21 cellular contexts compared by ENCODE assay signal in the genomic region with DNA sequence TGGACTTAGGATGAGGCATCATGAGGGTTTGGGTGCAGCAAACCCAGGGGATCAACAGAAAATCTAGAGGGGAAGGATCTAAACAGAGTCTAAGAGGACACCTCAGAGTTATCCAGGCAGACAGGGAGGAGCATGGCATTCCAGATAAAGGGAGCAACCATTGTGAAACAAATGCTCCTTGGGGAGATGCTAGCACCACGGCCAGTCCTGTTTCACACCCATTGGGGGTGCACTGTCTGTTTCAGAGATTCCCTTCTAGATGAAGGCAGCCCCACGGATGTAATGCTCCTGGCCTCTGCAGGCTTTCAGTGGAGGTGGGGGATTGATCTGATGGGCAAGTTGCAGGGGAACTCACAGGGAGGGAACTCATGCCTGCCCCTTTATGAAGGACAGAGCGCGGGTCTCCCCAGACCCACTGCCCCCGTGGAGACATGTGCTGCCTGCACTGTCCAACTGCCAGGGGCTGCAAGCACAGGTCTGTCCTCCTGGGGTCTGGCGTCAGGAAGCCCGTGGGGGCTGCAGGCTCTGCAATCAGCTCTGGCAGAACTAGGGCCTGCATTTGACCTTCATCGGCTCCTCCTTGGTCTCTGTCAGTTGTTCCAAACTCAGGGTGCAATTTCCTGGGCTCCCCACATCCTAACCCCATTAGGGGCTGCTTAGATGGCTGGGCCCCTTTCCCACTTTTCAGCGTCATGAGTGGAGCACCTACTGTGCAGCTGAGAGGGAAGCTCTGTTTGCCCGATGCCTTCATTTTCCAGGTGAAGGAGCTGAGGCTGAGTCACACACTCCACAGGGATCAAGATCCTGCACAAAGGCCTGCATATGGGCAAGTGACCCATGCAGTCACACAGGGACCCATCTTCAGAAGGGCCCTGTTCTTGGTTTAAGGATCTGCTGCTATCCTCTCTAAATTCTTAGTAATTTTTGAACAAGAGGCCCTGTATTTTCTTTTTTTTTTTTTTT.
DNase-seq lines count a peak whose midpoint lies in the region; ATAC-seq and TF ChIP-seq lines count a peak whose summit lies in the region.
"Had no signal": no experiment of that assay in that cellular context is flagged by ENCODE, and none has a peak within 500 bp of the region (broad histone marks: within the 10 kb centered on the region; RNA-seq: fewer than 3 reads in every experiment).

No MANE protein-coding gene starts in this region.

- no peaks in the 10 kb centered on the region for H3K36me3 Mint-ChIP-seq in CD4-positive, CD25-positive, alpha-beta regulatory T cell
- peaks cover 2% of the 10 kb centered on the region for H3K36me3 Mint-ChIP-seq in central memory CD8-positive, alpha-beta T cell (ENCODE audit: insufficient read depth)

- no peaks in the 10 kb centered on the region for H3K27me3 ChIP-seq in CD4-positive, CD25-positive, alpha-beta regulatory T cell (ENCODE audit: control insufficient read depth, insufficient read depth, low read length)
- peaks cover 0 to 5% of the 10 kb centered on the region in 2 experiments for H3K27me3 ChIP-seq in mesenchymal stem cell (ENCODE audit: control insufficient read depth in 1 of 2, insufficient read depth in 1 of 2, low read length in 2 of 2)
- H3K27me3 ChIP-seq in psoas muscle (ENCODE audit: insufficient read depth in 3 of 3, low read length in 2 of 3), result peaks cover 0 to 4% (median 0%) of the 10 kb centered on the region in 3 donors
- H3K27me3 ChIP-seq: BLaER1 treated with 17β-estradiol and CSF1 and Interleukin-3, amounts not matched to agents 10 nM and 100 nM; cardiac muscle cell; MG63; upper lobe of right lung had no signal

- 87% methylated on average over 10 of the region's 10 CpGs for WGBS in mesenchymal stem cell
- WGBS in psoas muscle, 3 donors, result 81 to 87% (median 86%) methylated on average over 10 of the region's 10 CpGs

- no peak overlapping the region for H2BK15ac ChIP-seq in mesenchymal stem cell (ENCODE audit: low read depth, poor library complexity, severe bottlenecking)

- no peak overlapping the region for H3K27ac ChIP-seq in CD4-positive, CD25-positive, alpha-beta regulatory T cell (ENCODE audit: insufficient read depth, low read length, poor library complexity, severe bottlenecking)
- H3K27ac ChIP-seq in mesenchymal stem cell (ENCODE audit: low read length, poor library complexity, severe bottlenecking) (peak overlapping the region; percentile 42), psoas muscle (no peak overlapping the region)
- H3K27ac ChIP-seq: upper lobe of right lung had no signal

- H3K23ac ChIP-seq in mesenchymal stem cell (ENCODE audit: low read length in 2 of 2), result no peak overlapping the region

- H3K14ac ChIP-seq in mesenchymal stem cell (ENCODE audit: low read length in 2 of 2), result no peak overlapping the region

- H2BK5ac ChIP-seq in mesenchymal stem cell (ENCODE audit: low read depth, low read length, poor library complexity, severe bottlenecking), result no peak overlapping the region

- H3K9me3 ChIP-seq in CD4-positive, CD25-positive, alpha-beta regulatory T cell (ENCODE audit: control insufficient read depth in 2 of 2, low read length in 2 of 2), result no peaks in the 10 kb centered on the region
- H3K9me3 ChIP-seq in mesenchymal stem cell (ENCODE audit: control insufficient read depth, low read length) (no peaks in the 10 kb centered on the region), psoas muscle (no peaks in the 10 kb centered on the region)
- H3K9me3 ChIP-seq: MG63, upper lobe of right lung had no signal

- H4K91ac ChIP-seq in mesenchymal stem cell (ENCODE audit: low read length), result no peak overlapping the region

- TF ChIP-seq CTCF in psoas muscle (IDR thresholded peaks at IDR 0.05), result no peak

- no peak overlapping the region for H2BK120ac ChIP-seq in mesenchymal stem cell (ENCODE audit: low read depth, low read length)

- no peak overlapping the region for H3K18ac ChIP-seq in mesenchymal stem cell (ENCODE audit: low read depth in 1 of 2, low read length in 2 of 2)

- H4K8ac ChIP-seq in mesenchymal stem cell (ENCODE audit: low read length), result no peak overlapping the region

- H3K36me3 ChIP-seq in CD4-positive, CD25-positive, alpha-beta regulatory T cell (ENCODE audit: control insufficient read depth, insufficient read depth, low read length), result no peaks in the 10 kb centered on the region
- H3K36me3 ChIP-seq in mesenchymal stem cell (ENCODE audit: control insufficient read depth in 1 of 2, insufficient read depth in 2 of 2, low read depth in 1 of 2, low read length in 2 of 2) (no peaks in the 10 kb centered on the region), psoas muscle (ENCODE audit: insufficient read depth in 1 of 2, low read depth in 1 of 2) (no peaks in the 10 kb centered on the region)
- H3K36me3 ChIP-seq: BLaER1 treated with 17β-estradiol and CSF1 and Interleukin-3, amounts not matched to agents 10 nM and 100 nM; cardiac muscle cell; MG63; upper lobe of right lung had no signal

- intact Hi-C loops in psoas muscle (cut with DNase I), result no loop called here

- DNase-seq in CD4-positive, CD25-positive, alpha-beta regulatory T cell, result no peak
- DNase-seq in HK-2 (ENCODE audit: unreplicated experiment) (peak; percentile 23), mesenchymal stem cell (no peak), NAMALWA (ENCODE audit: low spot score) (no peak), T-helper 1 cell (no peak), psoas muscle (no peak)
- DNase-seq in central memory CD8-positive, alpha-beta T cell (ENCODE audit: low spot score in 2 of 2), result no peak
- no peak for DNase-seq in activated CD8-positive, alpha-beta memory T cell treated with anti-CD3 and anti-CD28 coated beads, Interleukin-2, amount 50 U/mL, for 4 hours
- DNase-seq: activated CD4-positive, CD25-positive, alpha-beta regulatory T cell treated with anti-CD3 and anti-CD28 coated beads, Interleukin-2, amount 50 U/mL, for 72 hours; activated CD8-positive, alpha-beta memory T cell treated with anti-CD3 and anti-CD28 coated beads for 24 hours; activated naive CD4-positive, alpha-beta T cell treated with Interleukin-2 at 50 U/mL for 16 hours; activated T-cell treated with anti-CD3 and anti-CD28 coated beads, Interleukin-2, amount 50 U/mL, for 48 hours; GOT3; MG63; NCI-H1436; NCI-H2107; NCI-H524; nucleus accumbens; upper lobe of right lung had no signal

- no peak overlapping the region for H3K9ac ChIP-seq in mesenchymal stem cell (ENCODE audit: low read length)

- H3K4me3 ChIP-seq in CD4-positive, CD25-positive, alpha-beta regulatory T cell (ENCODE audit: low read depth, low read length), result no peak overlapping the region
- H3K4me3 ChIP-seq in mesenchymal stem cell (ENCODE audit: insufficient read depth in 1 of 2, low read depth in 1 of 2, low read length in 2 of 2) (no peak overlapping the region), psoas muscle (no peak overlapping the region)
- H3K4me3 ChIP-seq: BLaER1 treated with 17β-estradiol and CSF1 and Interleukin-3, amounts not matched to agents 10 nM and 100 nM; cardiac muscle cell; MG63; upper lobe of right lung had no signal

- no peak overlapping the region for H2AK5ac ChIP-seq in mesenchymal stem cell (ENCODE audit: low read length, severe bottlenecking)

- no peak overlapping the region for H3K4ac ChIP-seq in mesenchymal stem cell (ENCODE audit: low read depth in 1 of 2, low read length in 2 of 2)

- peaks cover 0 to 1% (median 0%) of the 10 kb centered on the region in 7 donors for H3K9me3 Mint-ChIP-seq in CD4-positive, CD25-positive, alpha-beta regulatory T cell
- no peaks in the 10 kb centered on the region for H3K9me3 Mint-ChIP-seq in central memory CD8-positive, alpha-beta T cell

- H2BK12ac ChIP-seq in mesenchymal stem cell (ENCODE audit: low read length in 2 of 2), result peak overlapping the region in 1 of 2 experiments; percentile 70

- no peaks in the 10 kb centered on the region for H3K4me1 ChIP-seq in CD4-positive, CD25-positive, alpha-beta regulatory T cell (ENCODE audit: control insufficient read depth, insufficient read depth, low read length, poor library complexity, severe bottlenecking)
- H3K4me1 ChIP-seq in mesenchymal stem cell (ENCODE audit: control insufficient read depth, insufficient read depth, low read depth, low read length) (peaks cover 15% of the 10 kb centered on the region), psoas muscle (no peaks in the 10 kb centered on the region)

- H3K4me2 ChIP-seq in mesenchymal stem cell (ENCODE audit: low read length, poor library complexity, severe bottlenecking), result no peak overlapping the region

- peaks cover 0 to 25% (median 13%) of the 10 kb centered on the region in 4 donors for H3K4me1 Mint-ChIP-seq in CD4-positive, CD25-positive, alpha-beta regulatory T cell
- H3K4me1 Mint-ChIP-seq in central memory CD8-positive, alpha-beta T cell, result peaks cover 33% of the 10 kb centered on the region

- no peak for ATAC-seq in CD4-positive, CD25-positive, alpha-beta regulatory T cell (ENCODE audit: low read depth in 2 of 2)
- ATAC-seq in central memory CD8-positive, alpha-beta T cell (replicated peaks; ENCODE audit: extremely low read depth, poor library complexity, severe bottlenecking), result no peak
- ATAC-seq in psoas muscle, result no peak
- ATAC-seq: upper lobe of right lung had no signal

- H2AFZ ChIP-seq in mesenchymal stem cell (ENCODE audit: low read depth, low read length), result no peak overlapping the region

- no peaks in the 10 kb centered on the region for H3K27me3 Mint-ChIP-seq in CD4-positive, CD25-positive, alpha-beta regulatory T cell
- no peaks in the 10 kb centered on the region for H3K27me3 Mint-ChIP-seq in central memory CD8-positive, alpha-beta T cell

- no peak overlapping the region for H3K4me3 Mint-ChIP-seq in CD4-positive, CD25-positive, alpha-beta regulatory T cell
- no peak overlapping the region for H3K4me3 Mint-ChIP-seq in central memory CD8-positive, alpha-beta T cell

- H3K79me1 ChIP-seq in mesenchymal stem cell (replicated peaks; ENCODE audit: low read length, poor library complexity, severe bottlenecking), result no peaks in the 10 kb centered on the region

- H3K27ac Mint-ChIP-seq in CD4-positive, CD25-positive, alpha-beta regulatory T cell, result peak overlapping the region in 2 of 3 donors; percentile 22 to 72
- peak overlapping the region; percentile 85 for H3K27ac Mint-ChIP-seq in central memory CD8-positive, alpha-beta T cell (ENCODE audit: low read depth)
